ENCODE assay signal across 1 cellular context in genomic region chr7:2059964-2060700, GRCh38.
TF ChIP-seq lines count a peak whose summit lies in the region.

No MANE protein-coding gene starts in this region.

TF ChIP-seq in K562, 482 proteins besides CTCF, POLR2A, EP300 and RAD21 (continued from another document):
- TF ChIP-seq, protein P1, sequence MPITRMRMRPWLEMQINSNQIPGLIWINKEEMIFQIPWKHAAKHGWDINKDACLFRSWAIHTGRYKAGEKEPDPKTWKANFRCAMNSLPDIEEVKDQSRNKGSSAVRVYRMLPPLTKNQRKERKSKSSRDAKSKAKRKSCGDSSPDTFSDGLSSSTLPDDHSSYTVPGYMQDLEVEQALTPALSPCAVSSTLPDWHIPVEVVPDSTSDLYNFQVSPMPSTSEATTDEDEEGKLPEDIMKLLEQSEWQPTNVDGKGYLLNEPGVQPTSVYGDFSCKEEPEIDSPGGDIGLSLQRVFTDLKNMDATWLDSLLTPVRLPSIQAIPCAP (CRISPR knock-in tag; IDR thresholded peaks at IDR 0.05; ENCODE audit: borderline replicate concordance), result no peak
- TF ChIP-seq FOXK1 (CRISPR knock-in tag; IDR thresholded peaks at IDR 0.05; ENCODE audit: borderline replicate concordance), result no peak
- TF ChIP-seq CHCHD3 (CRISPR knock-in tag; IDR thresholded peaks at IDR 0.05), result no peak
- no peak for TF ChIP-seq E2F6 (IDR thresholded peaks at IDR 0.05; ENCODE audit: borderline replicate concordance in 1 of 2, extremely low read depth in 1 of 2, insufficient read depth in 1 of 2, insufficient read length in 1 of 2, low read depth in 1 of 2, low read length in 1 of 2, poor library complexity in 1 of 2, severe bottlenecking in 1 of 2)
- no peak for TF ChIP-seq ZNF232 (CRISPR knock-in tag; IDR thresholded peaks at IDR 0.05)
- TF ChIP-seq, protein P2, sequence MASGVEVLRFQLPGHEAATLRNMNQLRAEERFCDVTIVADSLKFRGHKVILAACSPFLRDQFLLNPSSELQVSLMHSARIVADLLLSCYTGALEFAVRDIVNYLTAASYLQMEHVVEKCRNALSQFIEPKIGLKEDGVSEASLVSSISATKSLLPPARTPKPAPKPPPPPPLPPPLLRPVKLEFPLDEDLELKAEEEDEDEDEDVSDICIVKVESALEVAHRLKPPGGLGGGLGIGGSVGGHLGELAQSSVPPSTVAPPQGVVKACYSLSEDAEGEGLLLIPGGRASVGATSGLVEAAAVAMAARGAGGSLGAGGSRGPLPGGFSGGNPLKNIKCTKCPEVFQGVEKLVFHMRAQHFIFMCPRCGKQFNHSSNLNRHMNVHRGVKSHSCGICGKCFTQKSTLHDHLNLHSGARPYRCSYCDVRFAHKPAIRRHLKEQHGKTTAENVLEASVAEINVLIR (CRISPR knock-in tag; IDR thresholded peaks at IDR 0.05), result no peak
- no peak for TF ChIP-seq MEF2A (IDR thresholded peaks at IDR 0.05; ENCODE audit: control insufficient read depth, low read depth, low read length)
- no peak for TF ChIP-seq RBFOX2 (IDR thresholded peaks at IDR 0.05; ENCODE audit: low read depth, low read length)
- no peak for TF ChIP-seq GABPB1 (CRISPR knock-in tag; IDR thresholded peaks at IDR 0.05)
- TF ChIP-seq TRIM25 (IDR thresholded peaks at IDR 0.05; ENCODE audit: borderline replicate concordance), result no peak
- no peak for TF ChIP-seq KAT2B (IDR thresholded peaks at IDR 0.05; ENCODE audit: low read depth, low read length)
- no peak for TF ChIP-seq SNIP1 (IDR thresholded peaks at IDR 0.05; ENCODE audit: low read depth)
- TF ChIP-seq, protein P3, sequence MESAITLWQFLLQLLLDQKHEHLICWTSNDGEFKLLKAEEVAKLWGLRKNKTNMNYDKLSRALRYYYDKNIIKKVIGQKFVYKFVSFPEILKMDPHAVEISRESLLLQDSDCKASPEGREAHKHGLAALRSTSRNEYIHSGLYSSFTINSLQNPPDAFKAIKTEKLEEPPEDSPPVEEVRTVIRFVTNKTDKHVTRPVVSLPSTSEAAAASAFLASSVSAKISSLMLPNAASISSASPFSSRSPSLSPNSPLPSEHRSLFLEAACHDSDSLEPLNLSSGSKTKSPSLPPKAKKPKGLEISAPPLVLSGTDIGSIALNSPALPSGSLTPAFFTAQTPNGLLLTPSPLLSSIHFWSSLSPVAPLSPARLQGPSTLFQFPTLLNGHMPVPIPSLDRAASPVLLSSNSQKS (CRISPR knock-in tag; IDR thresholded peaks at IDR 0.05), result no peak
- no peak for TF ChIP-seq GATAD2A (IDR thresholded peaks at IDR 0.05)
- TF ChIP-seq ZNF57 (CRISPR knock-in tag; IDR thresholded peaks at IDR 0.05), result no peak
- TF ChIP-seq SMARCC2 (IDR thresholded peaks at IDR 0.05; ENCODE audit: low read depth), result no peak
- peak; percentile 70; the same call in 1 of the 2 replicates for TF ChIP-seq TRIM28 (IDR thresholded peaks at IDR 0.05)
- TF ChIP-seq COPS2 (conservative IDR thresholded peaks at IDR 0.05), result no peak
- TF ChIP-seq ZNF121 (CRISPR knock-in tag; conservative IDR thresholded peaks at IDR 0.05), result no peak
- no peak for TF ChIP-seq ID3 (CRISPR knock-in tag; IDR thresholded peaks at IDR 0.05)
- TF ChIP-seq ID3 (tag; IDR thresholded peaks at IDR 0.05), result no peak
- no peak for TF ChIP-seq ZBED1 (IDR thresholded peaks at IDR 0.05)
- no peak for TF ChIP-seq ZNF253 (CRISPR knock-in tag; conservative IDR thresholded peaks at IDR 0.05)
- peak; percentile 59; the same call in 1 of the 2 replicates for TF ChIP-seq ZKSCAN1 (IDR thresholded peaks at IDR 0.05; ENCODE audit: low read depth, low read length)
- no peak for TF ChIP-seq ZBTB8A (IDR thresholded peaks at IDR 0.05; ENCODE audit: partially characterized antibody)
TF ChIP-seq in K562: peak in this region for 13.
